In genomic region chr5:37088041-37088440, GRCh38 we compare ENCODE assay signal across 21 cellular contexts.
"Had no signal": no experiment of that assay in that cellular context is flagged by ENCODE, and none has a peak within 500 bp of the region (broad histone marks: within the 10 kb centered on the region; RNA-seq: fewer than 3 reads in every experiment).

No MANE protein-coding gene starts in this region.

- H3K27ac ChIP-seq: KMS-11, RWPE1 had no signal

- FAIRE-seq: HepG2 had no signal

- ATAC-seq: HepG2, Panc1, PC-3 had no signal

- H3K9ac ChIP-seq: KMS-11, SK-N-SH had no signal

- H3K4me2 ChIP-seq: KMS-11, SK-N-SH had no signal

- DNase-seq: IMR-90, Kasumi-1, MM.1S, NCI-H1092 treated with DMSO at 0.1 percent for 48 hours, NCI-H1436, NCI-H187, NCI-H2029, NCI-H2081 treated with DMSO at 0.1 percent for 48 hours, NCI-H2171, NCI-H226, NCI-H510A, NCI-H524 treated with DMSO at 0.1 percent for 48 hours, NCI-H69, NCI-H774, PC-3, SHP77, SK-N-SH had no signal

- H3K9me3 ChIP-seq: SK-N-SH had no signal
